ENCODE assay signal across 33 cellular contexts in the genomic region with DNA sequence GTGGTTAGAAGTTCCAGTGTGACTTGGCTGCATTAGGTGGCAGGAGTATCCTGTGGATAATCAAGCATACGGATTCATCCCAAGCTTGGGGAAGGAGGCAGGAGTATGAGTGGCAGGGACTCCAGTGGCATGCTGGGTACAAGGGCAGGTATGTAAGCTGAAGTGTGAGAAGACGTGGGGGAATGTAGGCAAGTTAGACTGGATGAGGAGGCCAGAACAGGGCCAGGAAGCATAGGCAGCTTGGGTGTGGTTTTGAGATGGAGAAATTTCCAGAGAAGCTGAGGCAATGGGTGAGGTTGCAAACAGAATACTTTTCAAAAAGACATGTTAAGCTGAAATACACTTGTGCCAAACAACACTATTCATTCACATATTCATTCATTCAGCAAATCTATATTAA.
"Had no signal": no experiment of that assay in that cellular context is flagged by ENCODE, and none has a peak within 500 bp of the region (broad histone marks: within the 10 kb centered on the region; RNA-seq: fewer than 3 reads in every experiment).

No MANE protein-coding gene starts in this region.

- H3K4me3 ChIP-seq: cardiac muscle cell had no signal

- ATAC-seq: activated naive CD4-positive, alpha-beta T cell treated with anti-CD3 and anti-CD28 coated beads, Interleukin-2, amount 50 U/mL, for 72 hours; activated naive CD8-positive, alpha-beta T cell treated with anti-CD3 and anti-CD28 coated beads, Interleukin-2, amount 50 U/mL, for 24 hours; activated T-cell treated with anti-CD3 and anti-CD28 coated beads, Interleukin-2, amount 50 U/mL, for 4 hours had no signal

- H3K27ac ChIP-seq: brain microvascular endothelial cell, cardiac muscle cell, VCaP had no signal

- H3K36me3 ChIP-seq: brain microvascular endothelial cell, cardiac muscle cell had no signal

- DNase-seq: activated B cell treated with CpG ODN at 0.5 μM for 24 hours; activated CD4-positive, alpha-beta memory T cell treated with anti-CD3 and anti-CD28 coated beads for 36 hours; activated CD4-positive, alpha-beta T cell treated with anti-CD3 and anti-CD28 coated beads for 4 hours; activated CD4-positive, alpha-beta T cell treated with anti-CD3 and anti-CD28 coated beads, Interleukin-2, amount 50 U/mL, for 1 hour; activated CD4-positive, CD25-positive, alpha-beta regulatory T cell treated with anti-CD3 and anti-CD28 coated beads, Interleukin-2, amount 50 U/mL, for 72 hours; activated CD8-positive, alpha-beta memory T cell treated with anti-CD3 and anti-CD28 coated beads, Interleukin-2, amount 50 U/mL, for 4 hours; activated gamma-delta T cell treated with Interleukin-2 at 50 U/mL for 16 hours; activated naive CD4-positive, alpha-beta T cell treated with anti-CD3 and anti-CD28 coated beads for 36 hours; activated naive CD8-positive, alpha-beta T cell treated with anti-CD3 and anti-CD28 coated beads, Interleukin-2, amount 50 U/mL, for 24 hours; activated T-cell treated with anti-CD3 and anti-CD28 coated beads for 4 hours; activated T-cell treated with anti-CD3 and anti-CD28 coated beads, Interleukin-2, amount 50 U/mL, for 4 hours; aorta; brain microvascular endothelial cell; Kasumi-1; KG1; MM.1S; NCI-H1105; NCI-H1417 treated with DMSO at 0.1 percent for 48 hours; NCI-H1930; NCI-H2081 treated with DMSO at 0.1 percent for 48 hours; NCI-H226; NCI-H446 treated with DMSO at 0.1 percent for 48 hours; NCI-H524; NK-92 treated with Interleukin-12 subunit alpha and Interleukin-12 subunit beta, amount 100 ng/mL, for 24 hours; OCI-M1; Right ventricle myocardium superior; SW 1271; T-helper 1 cell; T-helper 2 cell; T-helper 9 cell had no signal

- H3K27me3 ChIP-seq: brain microvascular endothelial cell had no signal
